Comparison of ENCODE assay signal across 8 cellular contexts in genomic region chr5:43396762-43397304, GRCh38. TPM values are rescaled to one million over a fixed set of nuclear protein-coding genes. Genes with fewer than 3 reads are reported as not detected.
DNase-seq lines count a peak whose midpoint lies in the region; ATAC-seq and TF ChIP-seq lines count a peak whose summit lies in the region.

No MANE protein-coding gene starts in this region.

- intact Hi-C loops in activated B cell treated with CpG ODN at 0.5 μM for 24 hours (cut with micrococcal nuclease): loop anchor here (1.0 to 5.0 kb wide), 7 partner anchors 84 to 404 kb away; partner anchors contain the start of genes C5orf34, HMGCS1, NNT and PAIP1

- peak overlapping the region; percentile 99 for H3K4me3 Mint-ChIP-seq in activated B cell treated with CpG ODN at 0.5 μM for 24 hours

- DNase-seq in AG08396 (ENCODE audit: low spot score): peak; percentile 47
- DNase-seq in activated B cell treated with CpG ODN at 0.5 μM for 24 hours: peak; percentile 67
- peak; percentile 62 for DNase-seq in central memory CD4-positive, alpha-beta T cell
- DNase-seq in lung (ENCODE audit: low spot score): peak; percentile 58
- DNase-seq in stimulated activated CD8-positive, alpha-beta memory T cell treated with anti-CD3 and anti-CD28 coated beads, Interleukin-4, amount 100 ng/mL, for 4 hours (ENCODE audit: low read depth in 2 of 2, low spot score in 1 of 2): peak; percentile 5 to 18
- no peak for DNase-seq in NCI-H510A treated with DMSO at 0.1 percent for 48 hours (lab: John Stamatoyannopoulos, UW)

- ATAC-seq in HG03432 (IDR thresholded peaks at IDR 0.05; ENCODE audit: unreplicated experiment): peak; percentile 99
- peak; percentile 100 for ATAC-seq in activated B cell treated with CpG ODN at 0.5 μM for 24 hours (ENCODE audit: low read depth)
- peak; percentile 91 for ATAC-seq in lung (ENCODE audit: insufficient read depth, low FRiP score)

- H3K36me3 ChIP-seq in lung (ENCODE audit: control insufficient read depth in 2 of 2, insufficient read depth in 2 of 2, low read length in 2 of 2): no peaks in the 10 kb centered on the region

- peaks cover 5% of the 10 kb centered on the region for H3K36me3 Mint-ChIP-seq in activated B cell treated with CpG ODN at 0.5 μM for 24 hours (ENCODE audit: low read depth)

- 3 to 4% methylated on average over 53 of the region's 53 CpGs for WGBS in lung, 2 donors

- peak overlapping the region in 1 of 2 donors; percentile 59 for H3K27ac ChIP-seq in lung (ENCODE audit: low read depth in 1 of 2, low read length in 1 of 2)

- H3K4me1 Mint-ChIP-seq in activated B cell treated with CpG ODN at 0.5 μM for 24 hours: peaks cover 20% of the 10 kb centered on the region

- H3K9me3 Mint-ChIP-seq in activated B cell treated with CpG ODN at 0.5 μM for 24 hours: no peaks in the 10 kb centered on the region

- no peak for TF ChIP-seq CTCF in activated B cell treated with CpG ODN at 0.5 μM for 24 hours (IDR thresholded peaks at IDR 0.05)
- TF ChIP-seq CTCF in lung (IDR thresholded peaks at IDR 0.05; ENCODE audit: control extremely low read depth, extremely low read depth): no peak

- peak overlapping the region; percentile 96 for H3K27ac Mint-ChIP-seq in activated B cell treated with CpG ODN at 0.5 μM for 24 hours

- peaks cover 0 to 5% of the 10 kb centered on the region in 2 donors for H3K4me1 ChIP-seq in lung (ENCODE audit: control insufficient read depth in 2 of 2, insufficient read depth in 2 of 2, low read length in 2 of 2)

- no peaks in the 10 kb centered on the region for H3K27me3 ChIP-seq in lung (ENCODE audit: control insufficient read depth, insufficient read depth)

- peak; percentile 69 for TF ChIP-seq POLR2A in GM19193 (IDR thresholded peaks at IDR 0.05; ENCODE audit: extremely low read depth, insufficient read depth, insufficient read length)

- H3K9me3 ChIP-seq in lung (ENCODE audit: control insufficient read depth in 2 of 2, insufficient read depth in 1 of 2, low read length in 1 of 2): no peaks in the 10 kb centered on the region

- H3K4me3 ChIP-seq in lung: peak overlapping the region; percentile 39

- POLR2A ChIA-PET in activated B cell treated with CpG ODN at 0.5 μM for 24 hours (lab: Charles Lee): interaction anchor here (0.5 to 2.3 kb wide), 14 partner anchors 68 to 1413 kb away, joined by 3 to 48 read pairs (median 4); partner anchors contain the start of genes C5orf34, HMGCS1, TMEM267 and ZNF131

- CTCF ChIA-PET in activated B cell treated with CpG ODN at 0.5 μM for 24 hours (lab: Charles Lee): interaction anchor here (2.0 kb wide), 1 partner anchor 87 kb away, joined by 7 read pairs; the partner anchor contains the start of gene TMEM267

- H3K27me3 Mint-ChIP-seq in activated B cell treated with CpG ODN at 0.5 μM for 24 hours: no peaks in the 10 kb centered on the region

RNA-seq across cellular contexts. Expression of gene CCL28, which starts 15.4 kb away (rescaled TPM):
- total RNA-seq in activated B cell treated with CpG ODN at 0.5 μM for 24 hours: 10.7 and 11.6 TPM in 2 replicates
- 1 to 10 TPM; 6.4 to 7.7 TPM for total RNA-seq in lung
- polyA plus RNA-seq in lung: 1 to 10 TPM; 3.5 to 7.0 TPM
